ENCODE assay signal across 8 cellular contexts in genomic region chr5:159286420-159287035, GRCh38. TPM values are rescaled to one million over a fixed set of nuclear protein-coding genes. Genes with fewer than 3 reads are reported as not detected.
DNase-seq lines count a peak whose midpoint lies in the region; TF ChIP-seq lines count a peak whose summit lies in the region.
"Had no signal": no experiment of that assay in that cellular context is flagged by ENCODE, and none has a peak within 500 bp of the region (broad histone marks: within the 10 kb centered on the region; RNA-seq: fewer than 3 reads in every experiment).

No MANE protein-coding gene starts in this region.

- peaks cover 4% of the 10 kb centered on the region for H3K36me3 ChIP-seq in right atrium auricular region

- no peaks in the 10 kb centered on the region for H3K27me3 Mint-ChIP-seq in type B pancreatic cell

- no peak overlapping the region for H3K4me3 ChIP-seq in LNCaP clone FGC (ENCODE audit: low read depth, low read length)
- H3K4me3 ChIP-seq in WI38 (ENCODE audit: low read depth, low read length) = no peak overlapping the region
- no peak overlapping the region for H3K4me3 ChIP-seq in right atrium auricular region

- TF ChIP-seq CTCF in LNCaP clone FGC (IDR thresholded peaks at IDR 0.05; ENCODE audit: control insufficient read depth, extremely low read depth, insufficient read depth) (peak; percentile 42; the same call in 1 of the 2 replicates), WI38 (IDR thresholded peaks at IDR 0.05; ENCODE audit: low read depth, low read length) (peak; percentile 14; the same call in 1 of the 2 replicates), right atrium auricular region (IDR thresholded peaks at IDR 0.05) (peak; percentile 24 to 60), type B pancreatic cell (conservative IDR thresholded peaks at IDR 0.05) (peak; percentile 64)

- H3K27ac ChIP-seq in right atrium auricular region = no peak overlapping the region

- H3K36me3 Mint-ChIP-seq in type B pancreatic cell = no peaks in the 10 kb centered on the region

- in situ Hi-C loops in G401 (cut with HindIII; ENCODE audit: low sequenced_read_pairs) = no loop called here

- H3K27me3 ChIP-seq in right atrium auricular region = no peaks in the 10 kb centered on the region

- H3K4me1 Mint-ChIP-seq in type B pancreatic cell (ENCODE audit: unreplicated experiment) = no peaks in the 10 kb centered on the region

- H3K4me1 ChIP-seq in right atrium auricular region = no peaks in the 10 kb centered on the region

- H3K27ac Mint-ChIP-seq in type B pancreatic cell = no peak overlapping the region

- H3K9me3 ChIP-seq in right atrium auricular region = no peaks in the 10 kb centered on the region

- H3K9me3 Mint-ChIP-seq in type B pancreatic cell = no peaks in the 10 kb centered on the region

- DNase-seq in G401 (ENCODE audit: low spot score) (peak; percentile 68), LNCaP clone FGC (ENCODE audit: low read depth) (peak; percentile 17), right atrium auricular region (ENCODE audit: low spot score) (no peak), type B pancreatic cell (ENCODE audit: extremely low spot score, unreplicated experiment) (no peak), OCI-M2 (lab: John Stamatoyannopoulos, UW; ENCODE audit: unreplicated experiment) (no peak)
- no peak for DNase-seq in stimulated activated CD4-positive, alpha-beta T cell treated with anti-CD3 and anti-CD28 coated beads, Interleukin-4, amount 100 ng/mL, for 1 hour

- no peak overlapping the region for H3K4me3 Mint-ChIP-seq in type B pancreatic cell

RNA-seq across cellular contexts. Expression of gene UBLCP1, which starts 23.4 kb away (rescaled TPM):
- total RNA-seq in G401 (2014; rRNA removed; shearing (Covaris generic)) = 40.7 and 69.8 TPM in 2 replicates
- total RNA-seq in right atrium auricular region = 10 to 100 TPM; 13.2 to 14.1 TPM
- total RNA-seq in type B pancreatic cell (ENCODE audit: low replicate concordance) = 20.5 and 29.4 TPM in 2 replicates

RNA-seq across cellular contexts. Expression of gene IL12B, which starts 43.8 kb away (rescaled TPM):
- not detected in 2 replicates for total RNA-seq in G401 (2014; rRNA removed; shearing (Covaris generic))
- total RNA-seq in right atrium auricular region = not detected
- not detected in 2 replicates for total RNA-seq in type B pancreatic cell (ENCODE audit: low replicate concordance)
- total RNA-seq: pulmonary artery endothelial cell had no signal

Comparison
In these comparisons a context has a peak if more than half of its experiments do, and no peak if none do; other contexts are left out.
1. DNase-seq: peak in G401 (single experiment) and LNCaP clone FGC (single experiment); none in right atrium auricular region (single experiment), type B pancreatic cell (single experiment), OCI-M2 (single experiment) and stimulated activated CD4-positive, alpha-beta T cell treated with anti-CD3 and anti-CD28 coated beads, Interleukin-4, amount 100 ng/mL, for 1 hour (single experiment).
2. CTCF ChIP-seq: peak in every context shown above with its lines; median percentile 64 in type B pancreatic cell; 42 in LNCaP clone FGC; 42 in right atrium auricular region; 14 in WI38.